In genomic region chr3:71724584-71725278, GRCh38 we compare ENCODE assay signal across 7 cellular contexts. TPM values are rescaled to one million over a fixed set of nuclear protein-coding genes. Genes with fewer than 3 reads are reported as not detected.
DNase-seq lines count a peak whose midpoint lies in the region; ATAC-seq and TF ChIP-seq lines count a peak whose summit lies in the region.

No MANE protein-coding gene starts in this region.

- no peaks in the 10 kb centered on the region for H3K36me3 ChIP-seq in kidney epithelial cell (ENCODE audit: control insufficient read depth, insufficient read depth, low read length)

- TF ChIP-seq CTCF in GM13976 (IDR thresholded peaks at IDR 0.05; ENCODE audit: borderline replicate concordance, control extremely low read depth, extremely low read depth, insufficient read depth, missing control alignments) (no peak), kidney epithelial cell (IDR thresholded peaks at IDR 0.05; ENCODE audit: insufficient read depth, low read length, poor library complexity, severe bottlenecking) (no peak)

- peak overlapping the region; percentile 76 for H3K4me3 ChIP-seq in kidney epithelial cell (ENCODE audit: low read depth, low read length)

- peak; percentile 51 for ATAC-seq in HG02678 (IDR thresholded peaks at IDR 0.05; ENCODE audit: unreplicated experiment)

- peaks cover 5% of the 10 kb centered on the region for H3K27me3 ChIP-seq in kidney epithelial cell (ENCODE audit: control insufficient read depth, insufficient read depth, low read length)

- DNase-seq in GM13976 (ENCODE audit: low spot score) (peak; percentile 69), SK-N-DZ (ENCODE audit: low spot score) (peak; percentile 26), T47D (ENCODE audit: low read depth in 1 of 2, low spot score in 1 of 2) (peak; percentile 53 to 67), kidney epithelial cell (ENCODE audit: low read depth) (no peak), NCI-H1105 (lab: John Stamatoyannopoulos, UW) (no peak)
- peak; percentile 48 for DNase-seq in stimulated activated CD4-positive, alpha-beta T cell treated with anti-CD3 and anti-CD28 coated beads, Interleukin-4, amount 100 ng/mL, for 1 hour

- in situ Hi-C loops in GM13976 (cut with MboI; ENCODE audit: low sequenced_read_pairs, unreplicated experiment) = loop anchor here (25.0 kb wide), 1 partner anchor 1363 kb away; no protein-coding TSS in a partner anchor
- in situ Hi-C loops in T47D (cut with HindIII; ENCODE audit: low pct_unique_long_range_greater_than_20kb, low sequenced_read_pairs) = no loop called here

RNA-seq across cellular contexts. Expression of gene EIF4E3, which starts 0.5 kb away (rescaled TPM):
- polyA plus RNA-seq in SK-N-DZ (2014; cell fraction: cytosol; rRNA removed) = 1.3 and 1.4 TPM in 2 replicates
- 2.4 and 3.3 TPM in 2 replicates for polyA plus RNA-seq in SK-N-DZ (2014; cell fraction: nucleus; rRNA removed)
- 8.7 and 9.1 TPM in 2 replicates for total RNA-seq in kidney epithelial cell

RNA-seq across cellular contexts. Expression of gene GPR27, which starts 28.9 kb away (rescaled TPM):
- 1.8 and 3.7 TPM in 2 replicates for polyA plus RNA-seq in SK-N-DZ (2014; cell fraction: cytosol; rRNA removed)
- polyA plus RNA-seq in SK-N-DZ (2014; cell fraction: nucleus; rRNA removed) = 1.8 TPM in 2 replicates
- total RNA-seq in kidney epithelial cell = 7.5 and 8.9 TPM in 2 replicates

Comparison
In these comparisons a context has a peak if more than half of its experiments do, and no peak if none do; other contexts are left out.
1. DNase-seq: peak in GM13976 (single experiment), SK-N-DZ (single experiment), T47D (2 of 2) and stimulated activated CD4-positive, alpha-beta T cell treated with anti-CD3 and anti-CD28 coated beads, Interleukin-4, amount 100 ng/mL, for 1 hour (single experiment); none in kidney epithelial cell (single experiment) and NCI-H1105 (single experiment).